ENCODE assay signal across 10 cellular contexts in genomic region chrX:129779747-129780146, GRCh38. TPM values are rescaled to one million over a fixed set of nuclear protein-coding genes. Genes with fewer than 3 reads are reported as not detected.
DNase-seq lines count a peak whose midpoint lies in the region; ATAC-seq lines count a peak whose summit lies in the region.
"Had no signal": no experiment of that assay in that cellular context is flagged by ENCODE, and none has a peak within 500 bp of the region (broad histone marks: within the 10 kb centered on the region; RNA-seq: fewer than 3 reads in every experiment).

SASH3 (plus strand) TSS chrX:129779949; CDS start chrX:129780098, 149 bp downstream.

- POLR2A ChIA-PET in activated CD4-positive, alpha-beta T cell treated with anti-CD3 and anti-CD28 coated beads for 36 hours (lab: Charles Lee) = interaction anchor here (1.2 kb wide), 1 partner anchor 24 kb away, joined by 5 read pairs; no protein-coding TSS in a partner anchor

- peak within 1 kb of the TSS; percentile 79 for H3K4me3 Mint-ChIP-seq in activated CD4-positive, alpha-beta T cell treated with anti-CD3 and anti-CD28 coated beads for 36 hours

- no peaks in the 10 kb centered on the region for H3K9me3 Mint-ChIP-seq in activated CD4-positive, alpha-beta T cell treated with anti-CD3 and anti-CD28 coated beads for 36 hours (ENCODE audit: low read depth)

- peak; percentile 82 for DNase-seq in activated CD4-positive, alpha-beta T cell treated with anti-CD3 and anti-CD28 coated beads for 36 hours
- DNase-seq in germinal center (ENCODE audit: low spot score) = peak; percentile 41
- DNase-seq in stimulated activated naive CD8-positive, alpha-beta T cell treated with anti-CD3 and anti-CD28 coated beads, Interleukin-15, Interleukin-2, amounts not matched to agents 100 U/mL and 50 U/mL, for 24 hours = peak; percentile 72
- DNase-seq in SHP77 (lab: John Stamatoyannopoulos, UW) = no peak
- DNase-seq in DMS53 treated with DMSO at 0.1 percent for 48 hours (lab: John Stamatoyannopoulos, UW; ENCODE audit: unreplicated experiment) = no peak
- DNase-seq in NCI-H2171 (lab: John Stamatoyannopoulos, UW) = no peak

- peak within 1 kb of the TSS; percentile 97 for H3K27ac Mint-ChIP-seq in activated CD4-positive, alpha-beta T cell treated with anti-CD3 and anti-CD28 coated beads for 36 hours

- H3K27me3 Mint-ChIP-seq in activated CD4-positive, alpha-beta T cell treated with anti-CD3 and anti-CD28 coated beads for 36 hours = no peaks in the 10 kb centered on the region

- ATAC-seq in GM18868 (IDR thresholded peaks at IDR 0.05; ENCODE audit: unreplicated experiment) (peak; percentile 37), HG03139 (IDR thresholded peaks at IDR 0.05; ENCODE audit: unreplicated experiment) (peak; percentile 32)
- ATAC-seq in activated CD4-positive, alpha-beta T cell treated with anti-CD3 and anti-CD28 coated beads for 36 hours = peak; percentile 23
- peak; percentile 16 for ATAC-seq in stimulated activated naive CD8-positive, alpha-beta T cell treated with anti-CD3 and anti-CD28 coated beads, Interleukin-15, Interleukin-2, amounts not matched to agents 100 U/mL and 50 U/mL, for 24 hours

- intact Hi-C loops in activated CD4-positive, alpha-beta T cell treated with anti-CD3 and anti-CD28 coated beads for 36 hours (cut with DNase I, micrococcal nuclease) = loop anchor here (5.0 to 10.0 kb wide), 5 partner anchors 203 to 1123 kb away; partner anchors contain the start of genes BCORL1 (in 1 of the 2), ENOX2 (in 1 of the 2), RAB33A (in 1 of the 2) and ZNF280C (in 1 of the 2)

- H3K36me3 Mint-ChIP-seq in activated CD4-positive, alpha-beta T cell treated with anti-CD3 and anti-CD28 coated beads for 36 hours (ENCODE audit: low read depth) = peaks cover 50% of the 10 kb centered on the region

- CTCF ChIA-PET in activated CD4-positive, alpha-beta T cell treated with anti-CD3 and anti-CD28 coated beads for 36 hours (lab: Charles Lee) = interaction anchor here (0.6 to 2.3 kb wide), 2 partner anchors 8 to 53 kb away, joined by 3 to 7 read pairs; no protein-coding TSS in a partner anchor

- H3K4me1 Mint-ChIP-seq in activated CD4-positive, alpha-beta T cell treated with anti-CD3 and anti-CD28 coated beads for 36 hours = peaks cover 49% of the 10 kb centered on the region

RNA-seq across cellular contexts. Expression of gene SASH3, which starts in this region (rescaled TPM):
- total RNA-seq in activated CD4-positive, alpha-beta T cell treated with anti-CD3 and anti-CD28 coated beads for 36 hours = 100 to 1,000 TPM; 118 to 126 TPM
- total RNA-seq: fibroblast of villous mesenchyme, LHCN-M2 had no signal

Comparison
In these comparisons a context has a peak if more than half of its experiments do, and no peak if none do; other contexts are left out.
1. DNase-seq: peak in activated CD4-positive, alpha-beta T cell treated with anti-CD3 and anti-CD28 coated beads for 36 hours (single experiment), germinal center (single experiment) and stimulated activated naive CD8-positive, alpha-beta T cell treated with anti-CD3 and anti-CD28 coated beads, Interleukin-15, Interleukin-2, amounts not matched to agents 100 U/mL and 50 U/mL, for 24 hours (single experiment); none in SHP77 (0 of 2), DMS53 treated with DMSO at 0.1 percent for 48 hours (single experiment) and NCI-H2171 (single experiment).
2. Peak in every context shown above with its lines, with median percentiles within 50 percentile points of each other: ATAC-seq.